ENCODE assay signal across 9 cellular contexts in the genomic region with DNA sequence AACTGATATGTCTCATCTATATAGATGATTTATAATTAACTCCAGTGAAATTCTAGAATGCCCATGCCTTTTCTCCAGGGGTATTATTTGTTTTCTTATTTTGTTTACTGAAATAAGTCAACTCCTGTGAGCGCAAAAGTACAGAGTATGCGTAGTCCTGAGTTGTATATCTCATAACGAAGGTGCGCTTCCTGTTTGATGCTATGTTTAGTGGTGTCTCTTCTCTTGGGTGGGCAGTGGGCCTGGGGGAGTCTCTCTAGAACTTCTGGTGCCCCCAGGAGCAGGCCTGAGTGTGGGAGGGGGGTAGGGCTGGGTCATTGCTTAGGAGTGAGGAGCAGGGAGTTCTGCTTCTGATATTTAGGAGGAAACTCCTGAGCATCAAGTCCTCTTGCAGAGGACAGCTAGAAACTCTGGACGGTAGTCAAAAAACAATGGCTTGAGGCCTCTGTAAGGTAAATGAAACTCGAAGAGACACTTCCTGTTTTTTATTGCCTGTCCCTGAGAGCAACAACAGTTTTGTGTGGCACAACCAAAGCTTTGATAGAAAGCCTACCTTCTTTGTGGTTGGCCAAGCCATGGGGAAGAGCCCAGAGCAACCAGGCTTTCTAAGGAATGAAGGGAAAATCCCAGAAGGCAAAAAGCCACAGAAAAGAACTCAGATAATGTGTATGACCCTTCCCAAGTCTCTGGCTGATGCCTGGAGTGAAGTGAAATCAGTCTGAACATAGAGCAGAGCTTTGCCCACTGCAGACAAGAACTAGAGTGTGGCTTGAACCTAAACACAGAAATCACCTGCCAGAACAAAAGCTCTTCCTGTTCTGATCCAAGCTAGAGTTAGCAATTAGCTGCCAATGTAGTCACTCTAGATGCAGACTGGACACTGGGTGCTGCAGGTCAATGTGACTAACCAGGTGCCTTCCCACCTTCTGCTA. TPM values are rescaled to one million over a fixed set of nuclear protein-coding genes. Genes with fewer than 3 reads are reported as not detected.
DNase-seq lines count a peak whose midpoint lies in the region; ATAC-seq and TF ChIP-seq lines count a peak whose summit lies in the region.
"Had no signal": no experiment of that assay in that cellular context is flagged by ENCODE, and none has a peak within 500 bp of the region (broad histone marks: within the 10 kb centered on the region; RNA-seq: fewer than 3 reads in every experiment).

No MANE protein-coding gene starts in this region.

- H3K9me3 ChIP-seq in CD8-positive, alpha-beta T cell (ENCODE audit: low read length) = no peaks in the 10 kb centered on the region

- no peaks in the 10 kb centered on the region for H3K36me3 ChIP-seq in CD8-positive, alpha-beta T cell (ENCODE audit: insufficient read depth, low read length)

- no peak for DNase-seq in CD8-positive, alpha-beta T cell
- no peak for DNase-seq in activated T-cell treated with anti-CD3 and anti-CD28 coated beads, Interleukin-2, amount 50 U/mL, for 72 hours
- DNase-seq in stimulated activated naive CD4-positive, alpha-beta T cell treated with Interleukin-2 at 50 U/mL for 16 hours (lab: John Stamatoyannopoulos, UW) = no peak
- no peak for DNase-seq in mucosa of gallbladder (ENCODE audit: low spot score)
- no peak for DNase-seq in iPS-NIHi11 (ENCODE audit: low spot score)
- DNase-seq: cerebellar nuclear complex had no signal

- peaks cover 68% of the 10 kb centered on the region for H3K4me1 Mint-ChIP-seq in CD8-positive, alpha-beta T cell (ENCODE audit: low read depth)
- peaks cover 44% of the 10 kb centered on the region for H3K4me1 Mint-ChIP-seq in activated T-cell treated with anti-CD3 and anti-CD28 coated beads, Interleukin-2, amount 50 U/mL, for 72 hours (ENCODE audit: low read depth)

- POLR2A ChIA-PET in CD8-positive, alpha-beta T cell (lab: Charles Lee) = interaction anchor here (0.6 to 5.0 kb wide), 8 partner anchors 8 to 284 kb away, joined by 3 to 22 read pairs (median 4); partner anchors contain the start of genes SP100, SP110, SP140 and SP140L

- peak overlapping the region; percentile 63 for H3K4me3 Mint-ChIP-seq in CD8-positive, alpha-beta T cell
- peak overlapping the region; percentile 41 to 52 for H3K4me3 Mint-ChIP-seq in activated T-cell treated with anti-CD3 and anti-CD28 coated beads, Interleukin-2, amount 50 U/mL, for 72 hours

- intact Hi-C loops in CD8-positive, alpha-beta T cell (cut with DNase I, micrococcal nuclease) = loop anchor here (1.0 to 10.0 kb wide), 7 partner anchors 9 to 476 kb away; partner anchors contain the start of genes SP140L (in 2 of the 2) and SP110 (in 1 of the 2)

- H3K27me3 Mint-ChIP-seq in CD8-positive, alpha-beta T cell (ENCODE audit: low read depth) = no peaks in the 10 kb centered on the region
- no peaks in the 10 kb centered on the region for H3K27me3 Mint-ChIP-seq in activated T-cell treated with anti-CD3 and anti-CD28 coated beads, Interleukin-2, amount 50 U/mL, for 72 hours (ENCODE audit: low read depth)

- no peak for TF ChIP-seq CTCF in CD8-positive, alpha-beta T cell (IDR thresholded peaks at IDR 0.05)

- peaks cover 6% of the 10 kb centered on the region for H3K36me3 Mint-ChIP-seq in CD8-positive, alpha-beta T cell
- peaks cover 2 to 3% of the 10 kb centered on the region in 2 donors for H3K36me3 Mint-ChIP-seq in activated T-cell treated with anti-CD3 and anti-CD28 coated beads, Interleukin-2, amount 50 U/mL, for 72 hours (ENCODE audit: insufficient read depth in 2 of 2)

- H3K27ac ChIP-seq in CD8-positive, alpha-beta T cell (ENCODE audit: low read depth, low read length) = peak overlapping the region; percentile 61

- CTCF ChIA-PET in CD8-positive, alpha-beta T cell (lab: Charles Lee) = interaction anchor here (0.6 to 0.7 kb wide), 2 partner anchors 96 to 389 kb away, joined by 4 read pairs; no protein-coding TSS in a partner anchor

- ATAC-seq in CD8-positive, alpha-beta T cell = peak; percentile 9
- peak; percentile 28 for ATAC-seq in GM19328 (IDR thresholded peaks at IDR 0.05; ENCODE audit: unreplicated experiment)
- peak; percentile 57 for ATAC-seq in HG03175 (IDR thresholded peaks at IDR 0.05; ENCODE audit: unreplicated experiment)
- ATAC-seq in activated T-cell treated with anti-CD3 and anti-CD28 coated beads, Interleukin-2, amount 50 U/mL, for 72 hours (replicated peaks in 1 of 2) = no peak
- ATAC-seq in GM21423 (IDR thresholded peaks at IDR 0.05; ENCODE audit: unreplicated experiment) = no peak

- H3K9me3 Mint-ChIP-seq in CD8-positive, alpha-beta T cell = no peaks in the 10 kb centered on the region
- H3K9me3 Mint-ChIP-seq in activated T-cell treated with anti-CD3 and anti-CD28 coated beads, Interleukin-2, amount 50 U/mL, for 72 hours = peaks cover 1 to 2% of the 10 kb centered on the region in 2 donors

- peak overlapping the region; percentile 89 for H3K27ac Mint-ChIP-seq in CD8-positive, alpha-beta T cell
- peak overlapping the region; percentile 49 for H3K27ac Mint-ChIP-seq in activated T-cell treated with anti-CD3 and anti-CD28 coated beads, Interleukin-2, amount 50 U/mL, for 72 hours

- no peaks in the 10 kb centered on the region for H3K27me3 ChIP-seq in CD8-positive, alpha-beta T cell (ENCODE audit: insufficient read depth, low read length)

- H3K4me3 ChIP-seq in CD8-positive, alpha-beta T cell (ENCODE audit: low read depth, low read length) = peak overlapping the region; percentile 24

- H3K4me1 ChIP-seq in CD8-positive, alpha-beta T cell (ENCODE audit: insufficient read depth, low read length) = peaks cover 52% of the 10 kb centered on the region

RNA-seq across cellular contexts. Expression of gene SP140L, which starts 8.5 kb away (rescaled TPM):
- 10 to 100 TPM; 69.8 to 70.5 TPM for total RNA-seq in CD8-positive, alpha-beta T cell
- total RNA-seq in activated T-cell treated with anti-CD3 and anti-CD28 coated beads, Interleukin-2, amount 50 U/mL, for 72 hours = 10 to 100 TPM; 59.9 to 63.0 TPM
- 19.5 TPM for total RNA-seq in mucosa of gallbladder

Comparison
In these comparisons a context has a peak if more than half of its experiments do, and no peak if none do; other contexts are left out.
1. ATAC-seq: peak in CD8-positive, alpha-beta T cell (single experiment), GM19328 (single experiment) and HG03175 (single experiment); none in activated T-cell treated with anti-CD3 and anti-CD28 coated beads, Interleukin-2, amount 50 U/mL, for 72 hours (0 of 2) and GM21423 (single experiment).